ENCODE assay signal across 9 cellular contexts in genomic region chr17:869567-870530, GRCh38.
A peak's percentile ranks its signal among the peaks of the same experiment; 100 is the strongest.
DNase-seq lines count a peak whose midpoint lies in the region; ATAC-seq and TF ChIP-seq lines count a peak whose summit lies in the region.
"Had no signal": no experiment of that assay in that cellular context is flagged by ENCODE, and none has a peak within 500 bp of the region (broad histone marks: within the 10 kb centered on the region; RNA-seq: fewer than 3 reads in every experiment).

No MANE protein-coding gene starts in this region.

- peak; percentile 83 for DNase-seq in EH (ENCODE audit: low read depth)
- no peak for DNase-seq in adipocyte (ENCODE audit: low read depth)
- peak in 1 of 2 donors; percentile 47 for DNase-seq in heart right ventricle
- DNase-seq in skeletal muscle cell (ENCODE audit: low read depth), result peak; percentile 83
- no peak for DNase-seq in central memory CD4-positive, alpha-beta T cell
- DNase-seq in amniotic stem cell (lab: John Stamatoyannopoulos, UW), result no peak
- DNase-seq: DMS 273 treated with DMSO at 0.1 percent for 48 hours had no signal

- peak overlapping the region in 9 of 10 donors; percentile 50 to 89 (median 78) for H3K27ac ChIP-seq in heart right ventricle

- 47 to 51% methylated on average over 30 of the region's 30 CpGs for WGBS in heart right ventricle, 2 donors

- H3K4me1 ChIP-seq in adipocyte (ENCODE audit: control insufficient read depth, insufficient read depth, low read length) (peaks cover 21% of the 10 kb centered on the region), heart right ventricle (peaks cover 11 to 38% (median 30%) of the 10 kb centered on the region in 9 donors)

- H3K36me3 ChIP-seq in adipocyte (ENCODE audit: control insufficient read depth, insufficient read depth, low read length, severe bottlenecking) (no peaks in the 10 kb centered on the region), heart right ventricle (no peaks in the 10 kb centered on the region)

- no peaks in the 10 kb centered on the region for H3K9me3 ChIP-seq in adipocyte (ENCODE audit: control insufficient read depth, low read length)
- no peaks in the 10 kb centered on the region for H3K9me3 ChIP-seq in heart right ventricle

- H3K27me3 ChIP-seq in adipocyte (replicated peaks; ENCODE audit: control insufficient read depth, insufficient read depth, low read length) (no peaks in the 10 kb centered on the region), heart right ventricle (no peaks in the 10 kb centered on the region)

- H3K9ac ChIP-seq in adipocyte (ENCODE audit: low read length), result peak overlapping the region; percentile 49

- peak overlapping the region; percentile 63 for H3K4me3 ChIP-seq in adipocyte (ENCODE audit: low read length)
- H3K4me3 ChIP-seq in heart right ventricle, result peak overlapping the region in 5 of 10 donors; percentile 6 to 37 (median 23)
- H3K4me3 ChIP-seq in skeletal muscle cell (ENCODE audit: low read depth, low read length), result peak overlapping the region; percentile 22

- peak; percentile 48 to 80 (median 72) for ATAC-seq in heart right ventricle
- no peak for ATAC-seq in HG02623 (IDR thresholded peaks at IDR 0.05; ENCODE audit: unreplicated experiment)
- no peak for ATAC-seq in HG03039 (IDR thresholded peaks at IDR 0.05; ENCODE audit: unreplicated experiment)

- intact Hi-C loops in heart right ventricle (cut with DNase I), result loop anchor here in 3 of 10 donors (10.0 kb wide), 3 partner anchors 65 to 185 kb away; partner anchors contain the start of gene NXN (in 1 of the 3)

- TF ChIP-seq CTCF in heart right ventricle (IDR thresholded peaks at IDR 0.05), result no peak

Comparison
In these comparisons a context has a peak if more than half of its experiments do, and no peak if none do; other contexts are left out.
1. DNase-seq: peak in EH (single experiment) and skeletal muscle cell (single experiment); none in adipocyte (single experiment), central memory CD4-positive, alpha-beta T cell (single experiment) and amniotic stem cell (single experiment).
2. ATAC-seq: peak in heart right ventricle (8 of 8); none in HG02623 (single experiment) and HG03039 (single experiment).